Comparison of ENCODE assay signal across 18 cellular contexts in genomic region chr7:93927585-93927984, GRCh38. TPM values are rescaled to one million over a fixed set of nuclear protein-coding genes. Genes with fewer than 3 reads are reported as not detected.
DNase-seq lines count a peak whose midpoint lies in the region; ATAC-seq and TF ChIP-seq lines count a peak whose summit lies in the region.
"Had no signal": no experiment of that assay in that cellular context is flagged by ENCODE, and none has a peak within 500 bp of the region (broad histone marks: within the 10 kb centered on the region; RNA-seq: fewer than 3 reads in every experiment).

No MANE protein-coding gene starts in this region.

- peaks cover 32% of the 10 kb centered on the region for H3K4me1 Mint-ChIP-seq in endothelial cell (ENCODE audit: unreplicated experiment)
- no peaks in the 10 kb centered on the region for H3K4me1 Mint-ChIP-seq in activated CD8-positive, alpha-beta T cell treated with anti-CD3 and anti-CD28 coated beads for 36 hours (ENCODE audit: low read depth)

- H3K27ac ChIP-seq in heart left ventricle (peak overlapping the region in 9 of 12 donors; percentile 15 to 62 (median 45)), sigmoid colon (peak overlapping the region; percentile 39 to 59 (median 50)), vagina (peak overlapping the region; percentile 28)

- peaks cover 6% of the 10 kb centered on the region for H3K27me3 Mint-ChIP-seq in endothelial cell (ENCODE audit: unreplicated experiment)
- H3K27me3 Mint-ChIP-seq in activated CD8-positive, alpha-beta T cell treated with anti-CD3 and anti-CD28 coated beads for 36 hours = peaks cover 23% of the 10 kb centered on the region

- H3K27ac Mint-ChIP-seq in endothelial cell (ENCODE audit: unreplicated experiment) = no peak overlapping the region
- H3K27ac Mint-ChIP-seq in activated CD8-positive, alpha-beta T cell treated with anti-CD3 and anti-CD28 coated beads for 36 hours = no peak overlapping the region
- H3K27ac Mint-ChIP-seq: HFFc6 had no signal

- WGBS in heart left ventricle, 4 donors = 52 to 67% (median 56%) methylated on average over 3 of the region's 3 CpGs
- WGBS in sigmoid colon, 2 donors = 88% methylated on average over 3 of the region's 3 CpGs

- peak overlapping the region in 1 of 12 donors; percentile 1 for H3K4me3 ChIP-seq in heart left ventricle
- H3K4me3 ChIP-seq in sigmoid colon = no peak overlapping the region
- H3K4me3 ChIP-seq in vagina = no peak overlapping the region

- H3K4me3 Mint-ChIP-seq in endothelial cell (ENCODE audit: unreplicated experiment) = peak overlapping the region; percentile 57
- no peak overlapping the region for H3K4me3 Mint-ChIP-seq in activated CD8-positive, alpha-beta T cell treated with anti-CD3 and anti-CD28 coated beads for 36 hours
- H3K4me3 Mint-ChIP-seq: HFFc6 had no signal

- peak in 2 of 4 donors; percentile 29 to 71 for ATAC-seq in heart left ventricle
- no peak for ATAC-seq in activated CD8-positive, alpha-beta T cell treated with anti-CD3 and anti-CD28 coated beads for 36 hours

- no peaks in the 10 kb centered on the region for H3K9me3 ChIP-seq in heart left ventricle
- no peaks in the 10 kb centered on the region for H3K9me3 ChIP-seq in sigmoid colon
- no peaks in the 10 kb centered on the region for H3K9me3 ChIP-seq in vagina
- H3K9me3 ChIP-seq: Caco-2 had no signal

- H3K4me1 ChIP-seq in heart left ventricle (peaks cover 0 to 31% (median 11%) of the 10 kb centered on the region in 12 donors), sigmoid colon (peaks cover 0 to 49% (median 16%) of the 10 kb centered on the region in 4 donors), vagina (peaks cover 3% of the 10 kb centered on the region)
- H3K4me1 ChIP-seq: Caco-2 had no signal

- intact Hi-C loops in heart left ventricle (cut with DNase I) = no loop called here
- intact Hi-C loops in sigmoid colon (cut with DNase I) = no loop called here
- intact Hi-C loops in vagina (cut with DNase I) = no loop called here
- intact Hi-C loops in activated CD8-positive, alpha-beta T cell treated with anti-CD3 and anti-CD28 coated beads for 36 hours (cut with micrococcal nuclease) = no loop called here

- TF ChIP-seq POLR2A in heart left ventricle (IDR thresholded peaks at IDR 0.05) (no peak), sigmoid colon (IDR thresholded peaks at IDR 0.05) (no peak), vagina (IDR thresholded peaks at IDR 0.05) (no peak)

- no peak for TF ChIP-seq EP300 in sigmoid colon (IDR thresholded peaks at IDR 0.05)

- peaks cover 43% of the 10 kb centered on the region for H3K36me3 Mint-ChIP-seq in endothelial cell (ENCODE audit: low read depth, unreplicated experiment)
- no peaks in the 10 kb centered on the region for H3K36me3 Mint-ChIP-seq in activated CD8-positive, alpha-beta T cell treated with anti-CD3 and anti-CD28 coated beads for 36 hours (ENCODE audit: low read depth)

- H3K27me3 ChIP-seq in heart left ventricle (no peaks in the 10 kb centered on the region), sigmoid colon (no peaks in the 10 kb centered on the region), vagina (no peaks in the 10 kb centered on the region)

- CTCF ChIA-PET in activated CD8-positive, alpha-beta T cell treated with anti-CD3 and anti-CD28 coated beads for 36 hours (lab: Charles Lee) = no interaction called here

- TF ChIP-seq CTCF in endothelial cell (IDR thresholded peaks at IDR 0.05; ENCODE audit: unreplicated experiment) = no peak
- no peak for TF ChIP-seq CTCF in heart left ventricle (IDR thresholded peaks at IDR 0.05)
- TF ChIP-seq CTCF in sigmoid colon (IDR thresholded peaks at IDR 0.05) = no peak
- TF ChIP-seq CTCF in vagina (IDR thresholded peaks at IDR 0.05) = no peak
- no peak for TF ChIP-seq CTCF in activated CD8-positive, alpha-beta T cell treated with anti-CD3 and anti-CD28 coated beads for 36 hours (IDR thresholded peaks at IDR 0.05)

- DNase-seq in endothelial cell (ENCODE audit: low spot score) (no peak), heart left ventricle (no peak), sigmoid colon (no peak), vagina (ENCODE audit: extremely low spot score in 2 of 2) (no peak), GF-D8 (lab: John Stamatoyannopoulos, UW) (no peak), glomerular visceral epithelial cell (ENCODE audit: extremely low spot score) (no peak)
- no peak for DNase-seq in activated CD8-positive, alpha-beta T cell treated with anti-CD3 and anti-CD28 coated beads for 36 hours
- DNase-seq: ACHN, AML-193, Caco-2, HFFc6, KBM-7, NCI-H1417 treated with DMSO at 0.1 percent for 48 hours, NCI-H2029 treated with DMSO at 0.1 percent for 48 hours, NCI-H2171 treated with DMSO at 0.1 percent for 48 hours, NCI-H446 treated with DMSO at 0.1 percent for 48 hours, NCI-H748 treated with DMSO at 0.1 percent for 48 hours, RPMI8226 had no signal

- no peaks in the 10 kb centered on the region for H3K9me3 Mint-ChIP-seq in endothelial cell (ENCODE audit: unreplicated experiment)
- no peaks in the 10 kb centered on the region for H3K9me3 Mint-ChIP-seq in activated CD8-positive, alpha-beta T cell treated with anti-CD3 and anti-CD28 coated beads for 36 hours
- H3K9me3 Mint-ChIP-seq: HFFc6 had no signal

- POLR2A ChIA-PET in activated CD8-positive, alpha-beta T cell treated with anti-CD3 and anti-CD28 coated beads for 36 hours (lab: Charles Lee) = interaction anchor here (0.6 kb wide), 1 partner anchor 135 kb away, joined by 3 read pairs; no protein-coding TSS in a partner anchor

- H3K36me3 ChIP-seq in heart left ventricle (peaks cover 0 to 26% (median 17%) of the 10 kb centered on the region in 9 donors), sigmoid colon (peaks cover 0 to 5% (median 0%) of the 10 kb centered on the region in 4 donors), vagina (peaks cover 0 to 4% of the 10 kb centered on the region in 2 donors)

RNA-seq across cellular contexts. Expression of gene GNG11, which starts 6.0 kb away (rescaled TPM):
- total RNA-seq in endothelial cell (ENCODE audit: unreplicated experiment) (133 TPM), heart left ventricle (10 to 100 TPM; 10.5 to 29.1 (median 18.0) TPM), sigmoid colon (10 to 100 TPM; 12.9 to 26.8 (median 18.9) TPM), vagina (15.0 TPM)
- polyA plus RNA-seq in heart left ventricle (10 to 100 TPM; 29.4 to 37.7 TPM), sigmoid colon (10 to 100 TPM in 1 of 3 donors, 1 to 10 TPM in 2; 8.1 to 34.2 (median 8.1) TPM)
- total RNA-seq in activated CD8-positive, alpha-beta T cell treated with anti-CD3 and anti-CD28 coated beads for 36 hours = not detected
- total RNA-seq: Caco-2 had no signal

RNA-seq across cellular contexts. Expression of gene GNGT1, which starts 21.2 kb away (rescaled TPM):
- total RNA-seq in endothelial cell (ENCODE audit: unreplicated experiment) (not detected), heart left ventricle (not detected), sigmoid colon (not detected), vagina (not detected)
- polyA plus RNA-seq in heart left ventricle (not detected), sigmoid colon (not detected)
- total RNA-seq in activated CD8-positive, alpha-beta T cell treated with anti-CD3 and anti-CD28 coated beads for 36 hours = not detected
- total RNA-seq: HFFc6 had no signal

RNA-seq across cellular contexts. Expression of gene TFPI2, which starts 37.0 kb away (rescaled TPM):
- 1.9 TPM for total RNA-seq in endothelial cell (ENCODE audit: unreplicated experiment)
- 10 to 100 TPM in 1 of 9 donors, 1 to 10 TPM in 6, under 1 TPM in 2; 0.92 to 26.8 (median 1.9) TPM for total RNA-seq in heart left ventricle
- 10 to 100 TPM in 1 of 2 donors, 1 to 10 TPM in 1; 1.7 to 10.1 TPM for polyA plus RNA-seq in heart left ventricle
- 1 to 10 TPM in 3 of 4 donors, under 1 TPM in 1; 0.55 to 5.0 (median 3.7) TPM for total RNA-seq in sigmoid colon
- 1 to 10 TPM; 1.3 to 2.5 (median 1.8) TPM for polyA plus RNA-seq in sigmoid colon
- total RNA-seq in vagina = 0.74 TPM
- total RNA-seq in activated CD8-positive, alpha-beta T cell treated with anti-CD3 and anti-CD28 coated beads for 36 hours = not detected
- total RNA-seq: Caco-2 had no signal

Comparison
In these comparisons a context has a peak if more than half of its experiments do, and no peak if none do; other contexts are left out.
1. RNA of gene GNG11, which starts 6.0 kb away (total RNA-seq): 133 TPM in endothelial cell (single experiment), 12.9 to 26.8 TPM in sigmoid colon, 10.5 to 29.1 TPM in heart left ventricle and 15.0 TPM in vagina (single experiment); not detected in activated CD8-positive, alpha-beta T cell treated with anti-CD3 and anti-CD28 coated beads for 36 hours; every median in the first group is over 10 times any median in the second.
2. Peak in every context shown above with its lines, with median percentiles within 50 percentile points of each other: H3K27ac ChIP-seq.